Comparison of ENCODE assay signal across 7 cellular contexts in the genomic region with DNA sequence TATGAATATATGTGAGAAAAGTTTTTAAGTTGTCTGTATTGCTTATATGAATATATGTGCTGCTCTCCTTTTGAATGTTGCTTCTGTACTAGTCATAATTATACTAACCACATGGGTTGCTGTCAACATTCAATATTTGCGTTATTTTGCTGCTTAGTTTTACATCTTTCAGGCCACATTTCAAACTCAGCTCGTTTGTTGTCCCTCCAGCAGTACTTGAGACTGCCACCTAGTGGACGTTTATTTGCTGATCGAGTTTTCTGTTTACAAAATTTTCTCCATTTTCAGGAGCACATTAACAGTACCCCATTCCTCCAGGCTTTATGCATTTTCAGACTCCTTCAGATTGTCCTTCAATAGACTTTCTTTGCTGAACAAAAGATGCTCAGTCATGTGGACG.
DNase-seq lines count a peak whose midpoint lies in the region; ATAC-seq and TF ChIP-seq lines count a peak whose summit lies in the region.

No MANE protein-coding gene starts in this region.

- POLR2A ChIA-PET in OCI-LY7 (lab: Charles Lee): interaction anchor here (1.1 kb wide), 1 partner anchor 84 kb away, joined by 3 read pairs; no protein-coding TSS in a partner anchor

- TF ChIP-seq CTCF in GM12874 (IDR thresholded peaks at IDR 0.05; ENCODE audit: insufficient read depth, low read depth, low read length): peak; percentile 39
- TF ChIP-seq CTCF in OCI-LY7 (conservative IDR thresholded peaks at IDR 0.05; ENCODE audit: low read length): peak; percentile 81
- peak; percentile 70 for TF ChIP-seq CTCF in choroid plexus epithelial cell (conservative IDR thresholded peaks at IDR 0.05; ENCODE audit: low read depth, low read length)

- peak overlapping the region; percentile 50 for H3K4me2 ChIP-seq in OCI-LY7 (ENCODE audit: low read length)

- no peak overlapping the region for H3K27ac Mint-ChIP-seq in activated CD8-positive, alpha-beta memory T cell treated with anti-CD3 and anti-CD28 coated beads, Interleukin-2, amount 10 ng/mL, durations not matched to agents 7 days and 5 days

- no peaks in the 10 kb centered on the region for H3K79me2 ChIP-seq in OCI-LY7 (ENCODE audit: insufficient read depth, low read depth, low read length)

- intact Hi-C loops in OCI-LY7 (cut with micrococcal nuclease; ENCODE audit: unreplicated experiment): loop anchor here (1.0 to 10.0 kb wide), 3 partner anchors 26 to 276 kb away; no protein-coding TSS in a partner anchor

- no peaks in the 10 kb centered on the region for H3K9me3 Mint-ChIP-seq in activated CD8-positive, alpha-beta memory T cell treated with anti-CD3 and anti-CD28 coated beads, Interleukin-2, amount 10 ng/mL, durations not matched to agents 7 days and 5 days (ENCODE audit: low read depth)

- DNase-seq in COR-L47 (lab: John Stamatoyannopoulos, UW): peak; percentile 3
- DNase-seq in OCI-LY7 (ENCODE audit: low spot score): peak; percentile 73
- DNase-seq in choroid plexus epithelial cell (ENCODE audit: low read depth): peak; percentile 60
- DNase-seq in middle frontal gyrus (ENCODE audit: extremely low spot score, low spot score): peak; percentile 8
- no peak for DNase-seq in NCI-H187 treated with DMSO at 0.1 percent for 48 hours (lab: John Stamatoyannopoulos, UW)
- DNase-seq in activated CD8-positive, alpha-beta memory T cell treated with anti-CD3 and anti-CD28 coated beads, Interleukin-2, amount 10 ng/mL, durations not matched to agents 7 days and 5 days: no peak

- no peaks in the 10 kb centered on the region for H3K36me3 ChIP-seq in OCI-LY7 (ENCODE audit: insufficient read depth, low read length)

- H4K20me1 ChIP-seq in OCI-LY7 (ENCODE audit: insufficient read depth, low read length): no peaks in the 10 kb centered on the region

- H3K9me3 ChIP-seq in OCI-LY7 (ENCODE audit: low read length): no peaks in the 10 kb centered on the region

- no peak for ATAC-seq in activated CD8-positive, alpha-beta memory T cell treated with anti-CD3 and anti-CD28 coated beads, Interleukin-2, amount 10 ng/mL, durations not matched to agents 7 days and 5 days

- H3K27me3 Mint-ChIP-seq in activated CD8-positive, alpha-beta memory T cell treated with anti-CD3 and anti-CD28 coated beads, Interleukin-2, amount 10 ng/mL, durations not matched to agents 7 days and 5 days: peaks cover 2% of the 10 kb centered on the region

- no peak overlapping the region for H3K27ac ChIP-seq in OCI-LY7 (ENCODE audit: low read depth, low read length, poor library complexity, severe bottlenecking)

- peak overlapping the region; percentile 61; the same call in 1 of the 2 replicates for H2AFZ ChIP-seq in OCI-LY7 (ENCODE audit: low read length)

- no peaks in the 10 kb centered on the region for H3K4me1 Mint-ChIP-seq in activated CD8-positive, alpha-beta memory T cell treated with anti-CD3 and anti-CD28 coated beads, Interleukin-2, amount 10 ng/mL, durations not matched to agents 7 days and 5 days

- H3K36me3 Mint-ChIP-seq in activated CD8-positive, alpha-beta memory T cell treated with anti-CD3 and anti-CD28 coated beads, Interleukin-2, amount 10 ng/mL, durations not matched to agents 7 days and 5 days: no peaks in the 10 kb centered on the region

- H3K4me3 ChIP-seq in OCI-LY7 (ENCODE audit: low read depth, low read length, poor library complexity, severe bottlenecking) (no peak overlapping the region), choroid plexus epithelial cell (ENCODE audit: low read depth, low read length) (no peak overlapping the region)

- H3K4me1 ChIP-seq in OCI-LY7 (ENCODE audit: insufficient read depth, low read length, poor library complexity, severe bottlenecking): peaks cover 39% of the 10 kb centered on the region

- no peaks in the 10 kb centered on the region for H3K9me2 ChIP-seq in OCI-LY7 (ENCODE audit: insufficient read depth, low read length)

- CTCF ChIA-PET in OCI-LY7 (lab: Charles Lee; ENCODE audit: unreplicated experiment): interaction anchor here (0.6 kb wide), 1 partner anchor 84 kb away, joined by 3 read pairs; no protein-coding TSS in a partner anchor
- CTCF ChIA-PET in activated CD8-positive, alpha-beta memory T cell treated with anti-CD3 and anti-CD28 coated beads, Interleukin-2, amount 10 ng/mL, durations not matched to agents 7 days and 5 days (lab: Charles Lee): interaction anchor here (0.7 to 3.5 kb wide), 5 partner anchors 25 to 86 kb away, joined by 3 to 26 read pairs (median 5); no protein-coding TSS in a partner anchor

- H3K4me3 Mint-ChIP-seq in activated CD8-positive, alpha-beta memory T cell treated with anti-CD3 and anti-CD28 coated beads, Interleukin-2, amount 10 ng/mL, durations not matched to agents 7 days and 5 days: no peak overlapping the region

- BruUV-seq in OCI-LY7 (replicated peaks; lab: Mats Ljungman, UMichigan): no TSS peak

Comparison
In these comparisons a context has a peak if more than half of its experiments do, and no peak if none do; other contexts are left out.
1. DNase-seq: peak in COR-L47 (single experiment), OCI-LY7 (single experiment), choroid plexus epithelial cell (single experiment) and middle frontal gyrus (single experiment); none in NCI-H187 treated with DMSO at 0.1 percent for 48 hours (single experiment) and activated CD8-positive, alpha-beta memory T cell treated with anti-CD3 and anti-CD28 coated beads, Interleukin-2, amount 10 ng/mL, durations not matched to agents 7 days and 5 days (single experiment).
2. Peak in every context shown above with its lines, with median percentiles within 50 percentile points of each other: CTCF ChIP-seq.